ENCODE assay signal across 1 cellular context in the genomic region with DNA sequence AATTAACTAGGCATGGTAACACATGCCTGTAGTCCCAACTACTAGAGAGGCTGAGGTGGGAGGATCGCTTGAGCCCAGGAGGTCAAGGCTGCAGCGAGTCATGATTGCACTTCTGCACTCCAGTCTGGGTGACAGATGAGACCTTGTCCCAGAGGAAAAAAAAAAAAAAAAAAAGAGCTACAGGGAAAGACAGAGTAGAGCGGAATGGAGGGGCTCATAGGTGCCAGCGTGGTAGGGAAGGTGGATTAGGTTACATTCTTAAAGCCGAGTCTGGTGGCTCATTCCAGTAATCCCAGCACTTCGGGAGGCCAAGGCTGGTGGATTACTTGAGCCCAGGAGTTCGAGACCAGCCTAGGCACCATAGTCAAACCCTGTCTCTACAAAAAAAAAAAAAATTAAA.
TF ChIP-seq lines count a peak whose summit lies in the region.

No MANE protein-coding gene starts in this region.

TF ChIP-seq in HepG2, 621 proteins besides CTCF, POLR2A, EP300 and RAD21:
- TF ChIP-seq, protein P1, sequence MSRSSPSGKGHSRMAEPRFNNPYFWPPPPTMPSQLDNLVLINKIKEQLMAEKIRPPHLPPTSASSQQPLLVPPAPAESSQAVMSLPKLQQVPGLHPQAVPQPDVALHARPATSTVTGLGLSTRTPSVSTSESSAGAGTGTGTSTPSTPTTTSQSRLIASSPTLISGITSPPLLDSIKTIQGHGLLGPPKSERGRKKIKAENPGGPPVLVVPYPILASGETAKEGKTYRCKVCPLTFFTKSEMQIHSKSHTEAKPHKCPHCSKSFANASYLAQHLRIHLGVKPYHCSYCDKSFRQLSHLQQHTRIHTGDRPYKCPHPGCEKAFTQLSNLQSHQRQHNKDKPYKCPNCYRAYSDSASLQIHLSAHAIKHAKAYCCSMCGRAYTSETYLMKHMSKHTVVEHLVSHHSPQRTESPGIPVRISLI (CRISPR knock-in tag; IDR thresholded peaks at IDR 0.05; ENCODE audit: borderline replicate concordance): peak; percentile 23; the same call in 1 of the 2 replicates
- TF ChIP-seq, protein P2, sequence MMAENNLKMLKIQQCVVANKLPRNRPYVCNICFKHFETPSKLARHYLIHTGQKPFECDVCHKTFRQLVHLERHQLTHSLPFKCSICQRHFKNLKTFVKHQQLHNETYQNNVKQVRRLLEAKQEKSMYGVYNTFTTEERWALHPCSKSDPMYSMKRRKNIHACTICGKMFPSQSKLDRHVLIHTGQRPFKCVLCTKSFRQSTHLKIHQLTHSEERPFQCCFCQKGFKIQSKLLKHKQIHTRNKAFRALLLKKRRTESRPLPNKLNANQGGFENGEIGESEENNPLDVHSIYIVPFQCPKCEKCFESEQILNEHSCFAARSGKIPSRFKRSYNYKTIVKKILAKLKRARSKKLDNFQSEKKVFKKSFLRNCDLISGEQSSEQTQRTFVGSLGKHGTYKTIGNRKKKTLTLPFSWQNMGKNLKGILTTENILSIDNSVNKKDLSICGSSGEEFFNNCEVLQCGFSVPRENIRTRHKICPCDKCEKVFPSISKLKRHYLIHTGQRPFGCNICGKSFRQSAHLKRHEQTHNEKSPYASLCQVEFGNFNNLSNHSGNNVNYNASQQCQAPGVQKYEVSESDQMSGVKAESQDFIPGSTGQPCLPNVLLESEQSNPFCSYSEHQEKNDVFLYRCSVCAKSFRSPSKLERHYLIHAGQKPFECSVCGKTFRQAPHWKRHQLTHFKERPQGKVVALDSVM (CRISPR knock-in tag; IDR thresholded peaks at IDR 0.05): peak; percentile 77
- no peak for TF ChIP-seq ZNF296 (CRISPR knock-in tag; conservative IDR thresholded peaks at IDR 0.05)
